29 cellular contexts compared by ENCODE assay signal in genomic region chr6:97923249-97923648, GRCh38.
"Had no signal": no experiment of that assay in that cellular context is flagged by ENCODE, and none has a peak within 500 bp of the region (broad histone marks: within the 10 kb centered on the region; RNA-seq: fewer than 3 reads in every experiment).

No MANE protein-coding gene starts in this region.

- H3K4me1 ChIP-seq: left lung, lower lobe of right lung, right atrium auricular region, stomach, testis, thyroid gland, transverse colon, upper lobe of left lung, vagina had no signal

- ATAC-seq: left colon; left lung; lower lobe of right lung; natural killer cell; sciatic nerve; stimulated activated naive B cell treated with anti-CD40 and anti-IgM and Interleukin-4, amounts not matched to agents 10 μg/mL and 1 μg/mL and 100 μg/mL, for 72 hours; stimulated activated naive CD8-positive, alpha-beta T cell treated with anti-CD3 and anti-CD28 coated beads, Interleukin-15, Interleukin-2, amounts not matched to agents 100 U/mL and 50 U/mL, for 24 hours had no signal

- DNase-seq: islet precursor cell; kidney glomerular epithelial cell; left colon; left lung; lower lobe of right lung; mammary epithelial cell; mesenchymal stem cell; naive B cell; natural killer cell; nephron progenitor cell; ovary; stimulated activated CD4-positive, alpha-beta T cell treated with anti-CD3 and anti-CD28 coated beads, Interleukin-12 subunit alpha, Interleukin-12 subunit beta, amount 100 ng/mL, for 4 hours; stimulated activated CD4-positive, alpha-beta T cell treated with anti-CD3 and anti-CD28 coated beads, Interleukin-15, amount 100 ng/mL, for 24 hours; stimulated activated CD4-positive, alpha-beta T cell treated with anti-CD3 and anti-CD28 coated beads, Interleukin-2, amount 100 ng/mL, for 24 hours; stimulated activated CD4-positive, alpha-beta T cell treated with anti-CD3 and anti-CD28 coated beads, Interleukin-4, amount 100 ng/mL, for 1 hour; stimulated activated naive B cell treated with anti-CD40 and anti-IgM and Interleukin-4, amounts not matched to agents 10 μg/mL and 1 μg/mL and 100 μg/mL, for 72 hours; stimulated activated naive CD8-positive, alpha-beta T cell treated with anti-CD3 and anti-CD28 coated beads, Interleukin-15, Interleukin-2, amounts not matched to agents 100 U/mL and 50 U/mL, for 24 hours; stomach; testis; thyroid gland; transverse colon; upper lobe of left lung had no signal

- H3K36me3 Mint-ChIP-seq: mesothelial cell of epicardium; naive B cell; natural killer cell; stimulated activated naive B cell treated with anti-CD40 and anti-IgM and Interleukin-4, amounts not matched to agents 10 μg/mL and 1 μg/mL and 100 μg/mL, for 72 hours had no signal

- H3K4me2 ChIP-seq: hepatocyte had no signal

- H3K4me1 Mint-ChIP-seq: mesothelial cell of epicardium; naive B cell; natural killer cell; nephron progenitor cell; stimulated activated naive B cell treated with anti-CD40 and anti-IgM and Interleukin-4, amounts not matched to agents 10 μg/mL and 1 μg/mL and 100 μg/mL, for 72 hours had no signal

- H2AFZ ChIP-seq: hepatocyte had no signal

- H3K79me2 ChIP-seq: hepatocyte had no signal

- H3K27ac ChIP-seq: hepatocyte, left lung, lower lobe of right lung, ovary, right atrium auricular region, skin epidermis, stomach, testis, thyroid gland, transverse colon, upper lobe of left lung, vagina had no signal

- H3K27me3 Mint-ChIP-seq: naive B cell; progenitor cell of endocrine pancreas; stimulated activated naive B cell treated with anti-CD40 and anti-IgM and Interleukin-4, amounts not matched to agents 10 μg/mL and 1 μg/mL and 100 μg/mL, for 72 hours had no signal

- H3K9me3 Mint-ChIP-seq: mesothelial cell of epicardium; nephron progenitor cell; stimulated activated naive B cell treated with anti-CD40 and anti-IgM and Interleukin-4, amounts not matched to agents 10 μg/mL and 1 μg/mL and 100 μg/mL, for 72 hours had no signal

- H3K9me3 ChIP-seq: left lung, lower lobe of right lung, ovary, right atrium auricular region, stomach, testis, thyroid gland, transverse colon, upper lobe of left lung, vagina had no signal

- H3K27me3 ChIP-seq: hepatocyte, left lung, ovary, right atrium auricular region, stomach, testis, thyroid gland, transverse colon, upper lobe of left lung, vagina had no signal

- H3K4me3 ChIP-seq: hepatocyte, left lung, lower lobe of right lung, ovary, right atrium auricular region, skin epidermis, stomach, testis, thyroid gland, transverse colon, upper lobe of left lung, vagina had no signal

- H3K27ac Mint-ChIP-seq: mesothelial cell of epicardium; naive B cell; natural killer cell; nephron progenitor cell; progenitor cell of endocrine pancreas; stimulated activated naive B cell treated with anti-CD40 and anti-IgM and Interleukin-4, amounts not matched to agents 10 μg/mL and 1 μg/mL and 100 μg/mL, for 72 hours had no signal

- H3K4me3 Mint-ChIP-seq: mesothelial cell of epicardium; naive B cell; natural killer cell; nephron progenitor cell; stimulated activated naive B cell treated with anti-CD40 and anti-IgM and Interleukin-4, amounts not matched to agents 10 μg/mL and 1 μg/mL and 100 μg/mL, for 72 hours had no signal

- H3K36me3 ChIP-seq: left lung, lower lobe of right lung, ovary, right atrium auricular region, stomach, thyroid gland, transverse colon, upper lobe of left lung, vagina had no signal
